In genomic region chr10:94042001-94042813, GRCh38 we compare ENCODE assay signal across 10 cellular contexts. TPM values are rescaled to one million over a fixed set of nuclear protein-coding genes. Genes with fewer than 3 reads are reported as not detected.
DNase-seq lines count a peak whose midpoint lies in the region; FAIRE-seq and TF ChIP-seq lines count a peak whose summit lies in the region.
"Had no signal": no experiment of that assay in that cellular context is flagged by ENCODE, and none has a peak within 500 bp of the region (broad histone marks: within the 10 kb centered on the region; RNA-seq: fewer than 3 reads in every experiment).

No MANE protein-coding gene starts in this region.

- peak; percentile 88 for FAIRE-seq in endometrium (lab: Jason Lieb, UNC)

- peaks cover 2% of the 10 kb centered on the region for H3K36me3 Mint-ChIP-seq in osteocyte (ENCODE audit: unreplicated experiment)
- no peaks in the 10 kb centered on the region for H3K36me3 Mint-ChIP-seq in activated T-helper 1 cell treated with anti-CD3 and anti-CD28 coated beads, Interleukin-12 subunit alpha, Interleukin-12 subunit beta, Interleukin-2, Interleukin-4 antibody, amounts not matched to agents 30 ng/mL and 10 ng/mL and 1 ng/mL, durations not matched to agents 14 hours and 24 hours and 36 hours (ENCODE audit: low read depth)
- H3K36me3 Mint-ChIP-seq: activated naive CD4-positive, alpha-beta T cell treated with anti-CD3 and anti-CD28 coated beads, Interleukin-2, amount 50 U/mL, for 24 hours had no signal

- H3K9me2 ChIP-seq in MM.1S (replicated peaks; ENCODE audit: insufficient read depth, low read length), result no peaks in the 10 kb centered on the region

- H3K36me3 ChIP-seq in MM.1S (replicated peaks; ENCODE audit: insufficient read depth, low read length), result no peaks in the 10 kb centered on the region

- H3K4me3 Mint-ChIP-seq in osteocyte (ENCODE audit: unreplicated experiment), result no peak overlapping the region
- H3K4me3 Mint-ChIP-seq in activated T-helper 1 cell treated with anti-CD3 and anti-CD28 coated beads, Interleukin-12 subunit alpha, Interleukin-12 subunit beta, Interleukin-2, Interleukin-4 antibody, amounts not matched to agents 30 ng/mL and 10 ng/mL and 1 ng/mL, durations not matched to agents 14 hours and 24 hours and 36 hours, result no peak overlapping the region
- H3K4me3 Mint-ChIP-seq: activated naive CD4-positive, alpha-beta T cell treated with anti-CD3 and anti-CD28 coated beads, Interleukin-2, amount 50 U/mL, for 24 hours had no signal

- no peaks in the 10 kb centered on the region for H3K79me2 ChIP-seq in MM.1S (ENCODE audit: low read length)

- H3K4me2 ChIP-seq in MM.1S (ENCODE audit: low read depth, low read length), result no peak overlapping the region

- no peaks in the 10 kb centered on the region for H3K27me3 Mint-ChIP-seq in osteocyte (ENCODE audit: unreplicated experiment)
- no peaks in the 10 kb centered on the region for H3K27me3 Mint-ChIP-seq in activated T-helper 1 cell treated with anti-CD3 and anti-CD28 coated beads, Interleukin-12 subunit alpha, Interleukin-12 subunit beta, Interleukin-2, Interleukin-4 antibody, amounts not matched to agents 30 ng/mL and 10 ng/mL and 1 ng/mL, durations not matched to agents 14 hours and 24 hours and 36 hours (ENCODE audit: insufficient read depth)

- H2AFZ ChIP-seq in MM.1S (ENCODE audit: low read length), result no peak overlapping the region

- no peaks in the 10 kb centered on the region for H3K9me3 Mint-ChIP-seq in osteocyte (ENCODE audit: unreplicated experiment)
- no peaks in the 10 kb centered on the region for H3K9me3 Mint-ChIP-seq in activated T-helper 1 cell treated with anti-CD3 and anti-CD28 coated beads, Interleukin-12 subunit alpha, Interleukin-12 subunit beta, Interleukin-2, Interleukin-4 antibody, amounts not matched to agents 30 ng/mL and 10 ng/mL and 1 ng/mL, durations not matched to agents 14 hours and 24 hours and 36 hours
- H3K9me3 Mint-ChIP-seq: activated naive CD4-positive, alpha-beta T cell treated with anti-CD3 and anti-CD28 coated beads, Interleukin-2, amount 50 U/mL, for 24 hours had no signal

- H4K20me1 ChIP-seq in MM.1S (ENCODE audit: insufficient read depth, low read length), result no peaks in the 10 kb centered on the region

- no peak overlapping the region for H3K27ac ChIP-seq in MM.1S (ENCODE audit: low read length)

- DNase-seq in GM03348 (ENCODE audit: low spot score), result peak; percentile 74
- DNase-seq in NAMALWA (ENCODE audit: low spot score), result peak; percentile 11
- DNase-seq in osteocyte (ENCODE audit: extremely low spot score, unreplicated experiment), result no peak
- DNase-seq in GDM1 (lab: John Stamatoyannopoulos, UW), result no peak
- DNase-seq in MM.1S, result no peak
- no peak for DNase-seq in activated T-helper 1 cell treated with anti-CD3 and anti-CD28 coated beads, Interleukin-12 subunit alpha, Interleukin-12 subunit beta, Interleukin-2, Interleukin-4 antibody, amounts not matched to agents 30 ng/mL and 10 ng/mL and 1 ng/mL, durations not matched to agents 14 hours and 24 hours and 36 hours (ENCODE audit: low spot score)
- DNase-seq in UCSD-AML1 (lab: John Stamatoyannopoulos, UW; ENCODE audit: unreplicated experiment), result no peak
- DNase-seq: NCI-H1105 had no signal

- intact Hi-C loops in activated T-helper 1 cell treated with anti-CD3 and anti-CD28 coated beads, Interleukin-12 subunit alpha, Interleukin-12 subunit beta, Interleukin-2, Interleukin-4 antibody, amounts not matched to agents 30 ng/mL and 10 ng/mL and 1 ng/mL, durations not matched to agents 14 hours and 24 hours and 36 hours (cut with micrococcal nuclease), result no loop called here

- no peaks in the 10 kb centered on the region for H3K9me3 ChIP-seq in MM.1S (replicated peaks; ENCODE audit: insufficient read depth, low read length)

- no peak overlapping the region for H3K4me3 ChIP-seq in MM.1S (ENCODE audit: low read length)

- no peak overlapping the region for H3K9ac ChIP-seq in MM.1S (ENCODE audit: low read length)

- no peaks in the 10 kb centered on the region for H3F3A ChIP-seq in MM.1S (ENCODE audit: insufficient read depth, low read length)

- H3K27me3 ChIP-seq in MM.1S (replicated peaks; ENCODE audit: insufficient read depth, low read length), result no peaks in the 10 kb centered on the region

- TF ChIP-seq CTCF in osteocyte (IDR thresholded peaks at IDR 0.05) (peak; percentile 30), MM.1S (IDR thresholded peaks at IDR 0.05; ENCODE audit: low read length) (no peak)

- H3K27ac Mint-ChIP-seq in osteocyte (ENCODE audit: unreplicated experiment), result peak overlapping the region; percentile 93
- no peak overlapping the region for H3K27ac Mint-ChIP-seq in activated T-helper 1 cell treated with anti-CD3 and anti-CD28 coated beads, Interleukin-12 subunit alpha, Interleukin-12 subunit beta, Interleukin-2, Interleukin-4 antibody, amounts not matched to agents 30 ng/mL and 10 ng/mL and 1 ng/mL, durations not matched to agents 14 hours and 24 hours and 36 hours
- H3K27ac Mint-ChIP-seq: activated naive CD4-positive, alpha-beta T cell treated with anti-CD3 and anti-CD28 coated beads, Interleukin-2, amount 50 U/mL, for 24 hours had no signal

- H3K4me1 ChIP-seq in MM.1S (ENCODE audit: low read length), result no peaks in the 10 kb centered on the region

- peaks cover 35% of the 10 kb centered on the region for H3K4me1 Mint-ChIP-seq in osteocyte (ENCODE audit: unreplicated experiment)
- H3K4me1 Mint-ChIP-seq in activated T-helper 1 cell treated with anti-CD3 and anti-CD28 coated beads, Interleukin-12 subunit alpha, Interleukin-12 subunit beta, Interleukin-2, Interleukin-4 antibody, amounts not matched to agents 30 ng/mL and 10 ng/mL and 1 ng/mL, durations not matched to agents 14 hours and 24 hours and 36 hours (ENCODE audit: low read depth), result no peaks in the 10 kb centered on the region
- H3K4me1 Mint-ChIP-seq: activated naive CD4-positive, alpha-beta T cell treated with anti-CD3 and anti-CD28 coated beads, Interleukin-2, amount 50 U/mL, for 24 hours had no signal

RNA-seq across cellular contexts. Expression of gene PLCE1, which starts 48.5 kb away (rescaled TPM):
- total RNA-seq in osteocyte, result 7.0 and 7.4 TPM in 2 replicates
- total RNA-seq in activated T-helper 1 cell treated with anti-CD3 and anti-CD28 coated beads, Interleukin-12 subunit alpha, Interleukin-12 subunit beta, Interleukin-2, Interleukin-4 antibody, amounts not matched to agents 30 ng/mL and 10 ng/mL and 1 ng/mL, durations not matched to agents 14 hours and 24 hours and 36 hours, result not detected in 2 replicates

Comparison
In these comparisons a context has a peak if more than half of its experiments do, and no peak if none do; other contexts are left out.
1. DNase-seq: peak in GM03348 (single experiment) and NAMALWA (single experiment); none in osteocyte (single experiment), GDM1 (single experiment), MM.1S (single experiment), activated T-helper 1 cell treated with anti-CD3 and anti-CD28 coated beads, Interleukin-12 subunit alpha, Interleukin-12 subunit beta, Interleukin-2, Interleukin-4 antibody, amounts not matched to agents 30 ng/mL and 10 ng/mL and 1 ng/mL, durations not matched to agents 14 hours and 24 hours and 36 hours (single experiment) and UCSD-AML1 (single experiment).